ENCODE assay signal across 13 cellular contexts in genomic region chr3:66196633-66197032, GRCh38. TPM values are rescaled to one million over a fixed set of nuclear protein-coding genes. Genes with fewer than 3 reads are reported as not detected.
DNase-seq lines count a peak whose midpoint lies in the region; ATAC-seq and TF ChIP-seq lines count a peak whose summit lies in the region.
"Had no signal": no experiment of that assay in that cellular context is flagged by ENCODE, and none has a peak within 500 bp of the region (broad histone marks: within the 10 kb centered on the region; RNA-seq: fewer than 3 reads in every experiment).

No MANE protein-coding gene starts in this region.

- no peaks in the 10 kb centered on the region for H3K36me3 Mint-ChIP-seq in type B pancreatic cell
- H3K36me3 Mint-ChIP-seq: activated naive CD8-positive, alpha-beta T cell treated with anti-CD3 and anti-CD28 coated beads, Interleukin-2, amount 10 ng/mL, durations not matched to agents 7 days and 5 days; CD14-positive monocyte had no signal

- intact Hi-C loops in cardiac septum (cut with DNase I): loop anchor here (10.0 kb wide), 1 partner anchor 772 kb away; no protein-coding TSS in a partner anchor

- H3K27ac ChIP-seq in cardiac muscle cell: no peak overlapping the region
- H3K27ac ChIP-seq: thoracic aorta had no signal

- DNase-seq in cardiac muscle cell (ENCODE audit: low read depth in 1 of 2, low spot score in 1 of 2): no peak
- no peak for DNase-seq in cardiac septum (ENCODE audit: low spot score)
- DNase-seq in RKO (ENCODE audit: low spot score): peak; percentile 20
- DNase-seq in fibroblast of pulmonary artery (ENCODE audit: low read depth): no peak
- no peak for DNase-seq in type B pancreatic cell (ENCODE audit: extremely low spot score, unreplicated experiment)
- no peak for DNase-seq in putamen (ENCODE audit: low spot score)
- DNase-seq in NCI-H2081 (lab: John Stamatoyannopoulos, UW): no peak
- DNase-seq: activated CD8-positive, alpha-beta T cell treated with anti-CD3 and anti-CD28 coated beads for 36 hours; activated naive CD8-positive, alpha-beta T cell treated with anti-CD3 and anti-CD28 coated beads, Interleukin-2, amount 10 ng/mL, durations not matched to agents 7 days and 5 days; NCI-H1105 treated with DMSO at 0.1 percent for 48 hours had no signal

- ATAC-seq in GM21447 (IDR thresholded peaks at IDR 0.05; ENCODE audit: unreplicated experiment): no peak
- ATAC-seq: activated CD8-positive, alpha-beta T cell treated with anti-CD3 and anti-CD28 coated beads for 36 hours had no signal

- peaks cover 4% of the 10 kb centered on the region for H3K4me1 Mint-ChIP-seq in type B pancreatic cell (ENCODE audit: unreplicated experiment)
- H3K4me1 Mint-ChIP-seq: activated naive CD8-positive, alpha-beta T cell treated with anti-CD3 and anti-CD28 coated beads, Interleukin-2, amount 10 ng/mL, durations not matched to agents 7 days and 5 days; CD14-positive monocyte had no signal

- peaks cover 12% of the 10 kb centered on the region for H3K4me1 ChIP-seq in cardiac muscle cell (ENCODE audit: low read depth)

- peaks cover 20% of the 10 kb centered on the region for H3K27me3 Mint-ChIP-seq in type B pancreatic cell

- no peaks in the 10 kb centered on the region for H3K9me3 ChIP-seq in cardiac muscle cell (ENCODE audit: low read depth)
- H3K9me3 ChIP-seq: thoracic aorta had no signal

- no peaks in the 10 kb centered on the region for H3K27me3 ChIP-seq in cardiac muscle cell

- H3K4me3 Mint-ChIP-seq in type B pancreatic cell: no peak overlapping the region
- H3K4me3 Mint-ChIP-seq: activated CD8-positive, alpha-beta T cell treated with anti-CD3 and anti-CD28 coated beads for 36 hours; activated naive CD8-positive, alpha-beta T cell treated with anti-CD3 and anti-CD28 coated beads, Interleukin-2, amount 10 ng/mL, durations not matched to agents 7 days and 5 days had no signal

- H3K4me3 ChIP-seq in cardiac muscle cell: no peak overlapping the region
- H3K4me3 ChIP-seq in fibroblast of pulmonary artery (replicated peaks; ENCODE audit: low read depth, low read length): no peak overlapping the region
- H3K4me3 ChIP-seq: thoracic aorta had no signal

- TF ChIP-seq CTCF in cardiac muscle cell (IDR thresholded peaks at IDR 0.05; ENCODE audit: low read depth, low read length): peak; percentile 23
- TF ChIP-seq CTCF in fibroblast of pulmonary artery (IDR thresholded peaks at IDR 0.05; ENCODE audit: low read length, missing control alignments): peak; percentile 25
- peak; percentile 61 for TF ChIP-seq CTCF in type B pancreatic cell (conservative IDR thresholded peaks at IDR 0.05)

- no peaks in the 10 kb centered on the region for H3K36me3 ChIP-seq in cardiac muscle cell
- H3K36me3 ChIP-seq: thoracic aorta had no signal

- H3K27ac Mint-ChIP-seq in type B pancreatic cell: no peak overlapping the region
- H3K27ac Mint-ChIP-seq: activated CD8-positive, alpha-beta T cell treated with anti-CD3 and anti-CD28 coated beads for 36 hours; activated naive CD8-positive, alpha-beta T cell treated with anti-CD3 and anti-CD28 coated beads, Interleukin-2, amount 10 ng/mL, durations not matched to agents 7 days and 5 days; CD14-positive monocyte had no signal

- no peaks in the 10 kb centered on the region for H3K9me3 Mint-ChIP-seq in type B pancreatic cell
- H3K9me3 Mint-ChIP-seq: activated CD8-positive, alpha-beta T cell treated with anti-CD3 and anti-CD28 coated beads for 36 hours; activated naive CD8-positive, alpha-beta T cell treated with anti-CD3 and anti-CD28 coated beads, Interleukin-2, amount 10 ng/mL, durations not matched to agents 7 days and 5 days had no signal

RNA-seq across cellular contexts. Expression of gene SLC25A26, which starts 24.2 kb away (rescaled TPM):
- total RNA-seq in cardiac muscle cell: 22.2 and 27.2 TPM in 2 replicates
- 41.2 and 44.7 TPM in 2 replicates for polyA plus RNA-seq in cardiac muscle cell
- total RNA-seq in cardiac septum: 18.6 TPM
- total RNA-seq in type B pancreatic cell (ENCODE audit: low replicate concordance): 12.4 and 13.4 TPM in 2 replicates
